In genomic region chr1:57013522-57013921, GRCh38 we compare ENCODE assay signal across 19 cellular contexts. TPM values are rescaled to one million over a fixed set of nuclear protein-coding genes. Genes with fewer than 3 reads are reported as not detected.
"Had no signal": no experiment of that assay in that cellular context is flagged by ENCODE, and none has a peak within 500 bp of the region (broad histone marks: within the 10 kb centered on the region; RNA-seq: fewer than 3 reads in every experiment).

No MANE protein-coding gene starts in this region.

- H3K27ac Mint-ChIP-seq: activated naive CD4-positive, alpha-beta T cell treated with anti-CD3 and anti-CD28 coated beads for 36 hours; naive thymus-derived CD8-positive, alpha-beta T cell had no signal

- H3K4me1 Mint-ChIP-seq: naive thymus-derived CD8-positive, alpha-beta T cell had no signal

- H3K4me3 ChIP-seq: coronary artery, ovary, sigmoid colon, spleen, upper lobe of right lung had no signal

- DNase-seq: activated CD4-positive, alpha-beta T cell treated with anti-CD3 and anti-CD28 coated beads, Interleukin-2, amount 50 U/mL, for 1 hour; activated CD4-positive, CD25-positive, alpha-beta regulatory T cell treated with anti-CD3 and anti-CD28 coated beads, Interleukin-2, amount 50 U/mL, for 72 hours; activated CD8-positive, alpha-beta memory T cell treated with anti-CD3 and anti-CD28 coated beads, Interleukin-2, amount 50 U/mL, for 4 hours; activated naive CD4-positive, alpha-beta T cell treated with anti-CD3 and anti-CD28 coated beads for 36 hours; activated T-cell treated with anti-CD3 and anti-CD28 coated beads, Interleukin-2, amount 50 U/mL, for 4 hours; aorta; brain microvascular endothelial cell; erythroblast; foreskin melanocyte; glutamatergic neuron; mesenchymal stem cell; naive thymus-derived CD8-positive, alpha-beta T cell; ovary; sigmoid colon; spleen; stimulated activated naive CD4-positive, alpha-beta T cell; upper lobe of right lung had no signal

- H3K27me3 ChIP-seq: brain microvascular endothelial cell, ovary, sigmoid colon, spleen, upper lobe of right lung had no signal

- H3K4me1 ChIP-seq: spleen, upper lobe of right lung had no signal

- H3K27ac ChIP-seq: brain microvascular endothelial cell, coronary artery, ovary, sigmoid colon, spleen, upper lobe of right lung, VCaP had no signal

- ATAC-seq: activated T-cell treated with anti-CD3 and anti-CD28 coated beads, Interleukin-2, amount 50 U/mL, for 4 hours; naive thymus-derived CD8-positive, alpha-beta T cell; upper lobe of right lung had no signal

- H3K36me3 ChIP-seq: brain microvascular endothelial cell, ovary, sigmoid colon, spleen, upper lobe of right lung had no signal

- H3K4me3 Mint-ChIP-seq: activated naive CD4-positive, alpha-beta T cell treated with anti-CD3 and anti-CD28 coated beads for 36 hours; activated T-cell treated with anti-CD3 and anti-CD28 coated beads, Interleukin-2, amount 50 U/mL, for 4 hours; naive thymus-derived CD8-positive, alpha-beta T cell had no signal

- H3K36me3 Mint-ChIP-seq: naive thymus-derived CD8-positive, alpha-beta T cell had no signal

- H3K9me3 Mint-ChIP-seq: activated naive CD4-positive, alpha-beta T cell treated with anti-CD3 and anti-CD28 coated beads for 36 hours; activated T-cell treated with anti-CD3 and anti-CD28 coated beads, Interleukin-2, amount 50 U/mL, for 4 hours; naive thymus-derived CD8-positive, alpha-beta T cell had no signal

RNA-seq across cellular contexts. Expression of gene C8B, which starts 47.7 kb away (rescaled TPM):
- polyA plus RNA-seq: aorta; naive thymus-derived CD8-positive, alpha-beta T cell; ovary; sigmoid colon; spleen had no signal
